ENCODE assay signal across 20 cellular contexts in the genomic region with DNA sequence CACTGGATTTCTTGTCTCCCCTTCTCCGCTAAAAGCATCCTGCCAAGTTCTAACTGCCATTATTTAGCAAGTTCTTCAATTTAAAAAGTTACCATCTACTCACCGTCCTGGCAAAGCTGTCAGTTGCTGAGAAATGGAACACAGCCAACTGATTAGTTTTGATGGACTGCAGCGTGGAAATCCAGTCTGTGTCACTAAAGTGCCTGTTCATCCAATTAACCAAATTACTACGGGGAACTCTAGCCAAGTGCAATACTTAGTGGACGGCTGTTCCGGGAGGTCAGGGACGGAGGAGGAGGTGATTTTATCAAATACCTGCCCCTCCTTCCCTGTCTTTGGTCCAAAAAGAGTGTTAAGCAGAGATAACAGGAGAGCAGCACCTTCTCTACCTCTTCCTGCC.
"Had no signal": no experiment of that assay in that cellular context is flagged by ENCODE, and none has a peak within 500 bp of the region (broad histone marks: within the 10 kb centered on the region; RNA-seq: fewer than 3 reads in every experiment).

No MANE protein-coding gene starts in this region.

- ATAC-seq: activated CD4-positive, CD25-positive, alpha-beta regulatory T cell treated with anti-CD3 and anti-CD28 coated beads, Interleukin-2, amount 50 U/mL, for 24 hours; activated CD8-positive, alpha-beta T cell treated with anti-CD3 and anti-CD28 coated beads for 36 hours; activated T-cell treated with anti-CD3 and anti-CD28 coated beads, Interleukin-2, amount 50 U/mL, for 72 hours had no signal

- DNase-seq: activated CD4-positive, alpha-beta T cell treated with anti-CD3 and anti-CD28 coated beads for 4 hours; activated CD8-positive, alpha-beta memory T cell treated with anti-CD3 and anti-CD28 coated beads, Interleukin-2, amount 50 U/mL, for 4 hours; activated CD8-positive, alpha-beta T cell treated with anti-CD3 and anti-CD28 coated beads for 36 hours; activated gamma-delta T cell treated with Interleukin-2 at 50 U/mL for 16 hours; activated naive CD4-positive, alpha-beta T cell treated with anti-CD3 and anti-CD28 coated beads, Interleukin-2, amount 10 ng/mL, durations not matched to agents 7 days and 5 days; activated naive CD8-positive, alpha-beta T cell treated with anti-CD3 and anti-CD28 coated beads for 36 hours; activated T-cell treated with anti-CD3 and anti-CD28 coated beads, Interleukin-2, amount 50 U/mL, for 72 hours; anterior cingulate cortex; cerebellar nuclear complex; MG63; MV-4-11; NCI-H1092 treated with DMSO at 0.1 percent for 48 hours; NCI-H1436 treated with DMSO at 0.1 percent for 48 hours; NCI-H187; NCI-H2081 treated with DMSO at 0.1 percent for 48 hours; NCI-H2171; NCI-H2227 treated with DMSO at 0.1 percent for 48 hours; NCI-H446 treated with DMSO at 0.1 percent for 48 hours; NCI-H526 treated with DMSO at 0.1 percent for 48 hours had no signal
